9 cellular contexts compared by ENCODE assay signal in the genomic region with DNA sequence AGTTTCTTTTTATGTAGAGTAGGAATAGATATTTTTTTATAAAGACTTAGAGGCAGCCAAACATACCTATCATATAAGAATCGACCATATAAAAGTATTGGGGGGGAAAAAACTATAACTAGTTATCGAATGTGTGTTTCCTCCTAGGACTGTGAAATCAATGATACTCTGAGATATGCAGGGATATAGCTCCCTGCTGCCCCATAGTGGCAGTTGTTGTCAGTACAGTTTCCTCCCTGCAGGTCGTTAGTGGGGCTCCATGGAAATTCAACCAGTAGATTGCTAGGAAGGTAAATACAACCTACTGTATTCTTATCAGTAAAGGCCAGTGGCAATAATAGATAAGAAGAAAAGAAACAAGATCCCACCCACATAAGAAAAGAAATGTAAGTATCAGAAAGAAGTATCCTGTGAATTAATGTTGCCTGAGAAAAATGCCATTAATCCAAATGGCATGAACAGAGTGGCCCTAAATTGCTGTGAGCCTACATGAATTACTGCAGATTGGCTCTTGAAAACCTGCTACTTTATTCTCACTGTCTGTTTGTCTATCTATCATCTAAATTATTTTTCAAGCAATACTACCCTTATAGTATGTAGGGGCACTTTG.
DNase-seq lines count a peak whose midpoint lies in the region; ATAC-seq and TF ChIP-seq lines count a peak whose summit lies in the region.
"Had no signal": no experiment of that assay in that cellular context is flagged by ENCODE, and none has a peak within 500 bp of the region (broad histone marks: within the 10 kb centered on the region; RNA-seq: fewer than 3 reads in every experiment).

No MANE protein-coding gene starts in this region.

- H3K27ac Mint-ChIP-seq in nephron = no peak overlapping the region
- no peak overlapping the region for H3K27ac Mint-ChIP-seq in activated T-helper 1 cell treated with anti-CD3 and anti-CD28 coated beads, Interleukin-12 subunit alpha, Interleukin-12 subunit beta, Interleukin-2, Interleukin-4 antibody, amounts not matched to agents 30 ng/mL and 10 ng/mL and 1 ng/mL, durations not matched to agents 14 hours and 24 hours and 36 hours

- H3K36me3 Mint-ChIP-seq in nephron (ENCODE audit: low read depth) = peaks cover 7% of the 10 kb centered on the region
- H3K36me3 Mint-ChIP-seq in activated T-helper 1 cell treated with anti-CD3 and anti-CD28 coated beads, Interleukin-12 subunit alpha, Interleukin-12 subunit beta, Interleukin-2, Interleukin-4 antibody, amounts not matched to agents 30 ng/mL and 10 ng/mL and 1 ng/mL, durations not matched to agents 14 hours and 24 hours and 36 hours (ENCODE audit: low read depth) = no peaks in the 10 kb centered on the region

- no peak overlapping the region for H3K27ac ChIP-seq in SJSA1
- H3K27ac ChIP-seq: BLaER1 treated with 17β-estradiol and CSF1 and Interleukin-3, amounts not matched to agents 10 nM and 100 nM had no signal

- no peaks in the 10 kb centered on the region for H3K36me3 ChIP-seq in SJSA1
- H3K36me3 ChIP-seq: BLaER1 treated with 17β-estradiol and CSF1 and Interleukin-3, amounts not matched to agents 10 nM and 100 nM had no signal

- no peaks in the 10 kb centered on the region for H3K27me3 Mint-ChIP-seq in nephron (ENCODE audit: low read depth)
- H3K27me3 Mint-ChIP-seq in activated T-helper 1 cell treated with anti-CD3 and anti-CD28 coated beads, Interleukin-12 subunit alpha, Interleukin-12 subunit beta, Interleukin-2, Interleukin-4 antibody, amounts not matched to agents 30 ng/mL and 10 ng/mL and 1 ng/mL, durations not matched to agents 14 hours and 24 hours and 36 hours (ENCODE audit: insufficient read depth) = peaks cover 3% of the 10 kb centered on the region

- peak; percentile 94 for ATAC-seq in GM21367 (IDR thresholded peaks at IDR 0.05; ENCODE audit: unreplicated experiment)
- peak; percentile 86 for ATAC-seq in HG03469 (IDR thresholded peaks at IDR 0.05; ENCODE audit: unreplicated experiment)

- H3K4me3 ChIP-seq in SJSA1 (no peak overlapping the region), choroid plexus epithelial cell (ENCODE audit: low read depth, low read length) (no peak overlapping the region)
- H3K4me3 ChIP-seq: BLaER1 treated with 17β-estradiol and CSF1 and Interleukin-3, amounts not matched to agents 10 nM and 100 nM had no signal

- H3K9me3 Mint-ChIP-seq in nephron = peaks cover 9% of the 10 kb centered on the region
- peaks cover 5% of the 10 kb centered on the region for H3K9me3 Mint-ChIP-seq in activated T-helper 1 cell treated with anti-CD3 and anti-CD28 coated beads, Interleukin-12 subunit alpha, Interleukin-12 subunit beta, Interleukin-2, Interleukin-4 antibody, amounts not matched to agents 30 ng/mL and 10 ng/mL and 1 ng/mL, durations not matched to agents 14 hours and 24 hours and 36 hours

- peaks cover 29% of the 10 kb centered on the region for H3K4me1 Mint-ChIP-seq in nephron
- no peaks in the 10 kb centered on the region for H3K4me1 Mint-ChIP-seq in activated T-helper 1 cell treated with anti-CD3 and anti-CD28 coated beads, Interleukin-12 subunit alpha, Interleukin-12 subunit beta, Interleukin-2, Interleukin-4 antibody, amounts not matched to agents 30 ng/mL and 10 ng/mL and 1 ng/mL, durations not matched to agents 14 hours and 24 hours and 36 hours (ENCODE audit: low read depth)

- peaks cover 3% of the 10 kb centered on the region; the same call in 1 of the 2 replicates for H3K4me1 ChIP-seq in SJSA1 (replicated peaks)
- H3K4me1 ChIP-seq: BLaER1 treated with 17β-estradiol and CSF1 and Interleukin-3, amounts not matched to agents 10 nM and 100 nM had no signal

- intact Hi-C loops in activated T-helper 1 cell treated with anti-CD3 and anti-CD28 coated beads, Interleukin-12 subunit alpha, Interleukin-12 subunit beta, Interleukin-2, Interleukin-4 antibody, amounts not matched to agents 30 ng/mL and 10 ng/mL and 1 ng/mL, durations not matched to agents 14 hours and 24 hours and 36 hours (cut with micrococcal nuclease) = loop anchor here (1.0 kb wide), 1 partner anchor 1111 kb away; no protein-coding TSS in a partner anchor

- H3K27me3 ChIP-seq in SJSA1 (replicated peaks) = no peaks in the 10 kb centered on the region
- H3K27me3 ChIP-seq: BLaER1 treated with 17β-estradiol and CSF1 and Interleukin-3, amounts not matched to agents 10 nM and 100 nM had no signal

- H3K9me3 ChIP-seq in SJSA1 (replicated peaks) = no peaks in the 10 kb centered on the region; the same call in 1 of the 2 replicates

- peak in 2 of 3 experiments; percentile 2 to 5 for DNase-seq in NCI-H1417 (lab: John Stamatoyannopoulos, UW)
- DNase-seq in NCI-H1417 treated with DMSO at 0.1 percent for 48 hours (lab: John Stamatoyannopoulos, UW) = no peak
- peak; percentile 44 to 57 for DNase-seq in SJSA1 (ENCODE audit: low read depth in 1 of 2, low spot score in 2 of 2)
- DNase-seq in choroid plexus epithelial cell (ENCODE audit: low read depth) = peak; percentile 79
- no peak for DNase-seq in activated T-helper 1 cell treated with anti-CD3 and anti-CD28 coated beads, Interleukin-12 subunit alpha, Interleukin-12 subunit beta, Interleukin-2, Interleukin-4 antibody, amounts not matched to agents 30 ng/mL and 10 ng/mL and 1 ng/mL, durations not matched to agents 14 hours and 24 hours and 36 hours (ENCODE audit: low spot score)

- peak; percentile 86 for TF ChIP-seq CTCF in choroid plexus epithelial cell (conservative IDR thresholded peaks at IDR 0.05; ENCODE audit: low read depth, low read length)
- peak; percentile 37 to 51 (median 50) for TF ChIP-seq CTCF in nephron (IDR thresholded peaks at IDR 0.05; ENCODE audit: unreplicated experiment in 3 of 3)

- no peak overlapping the region for H3K4me3 Mint-ChIP-seq in nephron
- no peak overlapping the region for H3K4me3 Mint-ChIP-seq in activated T-helper 1 cell treated with anti-CD3 and anti-CD28 coated beads, Interleukin-12 subunit alpha, Interleukin-12 subunit beta, Interleukin-2, Interleukin-4 antibody, amounts not matched to agents 30 ng/mL and 10 ng/mL and 1 ng/mL, durations not matched to agents 14 hours and 24 hours and 36 hours

Comparison
In these comparisons a context has a peak if more than half of its experiments do, and no peak if none do; other contexts are left out.
1. DNase-seq: peak in NCI-H1417 (2 of 3), SJSA1 (2 of 2) and choroid plexus epithelial cell (single experiment); none in NCI-H1417 treated with DMSO at 0.1 percent for 48 hours (single experiment) and activated T-helper 1 cell treated with anti-CD3 and anti-CD28 coated beads, Interleukin-12 subunit alpha, Interleukin-12 subunit beta, Interleukin-2, Interleukin-4 antibody, amounts not matched to agents 30 ng/mL and 10 ng/mL and 1 ng/mL, durations not matched to agents 14 hours and 24 hours and 36 hours (single experiment).